ENCODE assay signal across 25 cellular contexts in the genomic region with DNA sequence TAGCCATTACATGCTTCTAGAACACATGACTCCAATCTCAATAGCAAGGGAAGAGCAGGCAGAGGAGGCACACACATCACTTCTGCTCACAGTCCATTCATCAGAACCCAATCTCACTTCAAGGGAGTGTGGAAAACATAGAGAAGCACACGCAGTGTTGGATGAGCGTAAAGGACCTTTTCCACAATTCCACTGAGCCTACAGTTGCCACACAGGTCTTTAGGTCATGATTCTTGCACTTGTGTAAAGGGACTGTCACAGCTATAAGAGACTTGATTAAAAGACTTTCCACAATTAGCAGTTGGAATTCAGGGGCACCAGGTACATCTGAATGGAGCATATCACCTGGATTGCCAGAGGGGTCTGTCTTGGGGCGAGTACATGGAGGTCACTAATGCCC.
"Had no signal": no experiment of that assay in that cellular context is flagged by ENCODE, and none has a peak within 500 bp of the region (broad histone marks: within the 10 kb centered on the region; RNA-seq: fewer than 3 reads in every experiment).

No MANE protein-coding gene starts in this region.

- H3K4me1 ChIP-seq: left lung, lower lobe of right lung, pancreas, prostate gland, sigmoid colon, spleen, uterus had no signal

- H3K4me3 Mint-ChIP-seq: mesothelial cell of epicardium; naive B cell; natural killer cell treated with Interleukin-12 subunit alpha and Interleukin-12 subunit beta and Interleukin-15 and Interleukin-18, amount 100 ng/mL, for 72 hours; stimulated activated effector memory CD8-positive, alpha-beta T cell treated with anti-CD3 and anti-CD28 coated beads, Interleukin-12 subunit alpha, Interleukin-12 subunit beta, amount 100 ng/mL, for 72 hours; stimulated activated naive CD8-positive, alpha-beta T cell treated with anti-CD3 and anti-CD28 coated beads, Interleukin-15, amount 100 ng/mL, for 72 hours; type B pancreatic cell had no signal

- H3K4me1 Mint-ChIP-seq: mesothelial cell of epicardium; stimulated activated effector memory CD8-positive, alpha-beta T cell treated with anti-CD3 and anti-CD28 coated beads, Interleukin-12 subunit alpha, Interleukin-12 subunit beta, amount 100 ng/mL, for 72 hours had no signal

- H3K4me3 ChIP-seq: left lung, lower lobe of right lung, pancreas, prostate gland, sigmoid colon, spleen, tibial nerve, uterus had no signal

- H3K9me3 ChIP-seq: lower lobe of right lung, pancreas, prostate gland, sigmoid colon, tibial nerve, uterus had no signal

- H3K36me3 ChIP-seq: pancreas, prostate gland, sigmoid colon, spleen, tibial nerve, uterus had no signal

- ATAC-seq: left lung; lower lobe of right lung; natural killer cell treated with Interleukin-12 subunit alpha and Interleukin-12 subunit beta and Interleukin-15 and Interleukin-18, amount 100 ng/mL, for 72 hours; right cardiac atrium; stimulated activated effector memory CD8-positive, alpha-beta T cell treated with anti-CD3 and anti-CD28 coated beads, Interleukin-12 subunit alpha, Interleukin-12 subunit beta, amount 100 ng/mL, for 72 hours; stimulated activated naive CD8-positive, alpha-beta T cell treated with anti-CD3 and anti-CD28 coated beads, Interleukin-15, amount 100 ng/mL, for 72 hours had no signal

- H3K36me3 Mint-ChIP-seq: mesothelial cell of epicardium; stimulated activated effector memory CD8-positive, alpha-beta T cell treated with anti-CD3 and anti-CD28 coated beads, Interleukin-12 subunit alpha, Interleukin-12 subunit beta, amount 100 ng/mL, for 72 hours; type B pancreatic cell had no signal

- DNase-seq: islet precursor cell; left lung; lower lobe of right lung; mammary epithelial cell; mesendoderm; naive B cell; nucleus accumbens; pancreas; posterior cingulate gyrus; retina; right cardiac atrium; sigmoid colon; small intestine; spleen; stimulated activated CD4-positive, alpha-beta T cell treated with anti-CD3 and anti-CD28 coated beads, Interleukin-4, amount 100 ng/mL, for 24 hours; stimulated activated naive CD4-positive, alpha-beta T cell treated with Interleukin-2 at 50 U/mL for 16 hours; stimulated activated naive CD8-positive, alpha-beta T cell treated with anti-CD3 and anti-CD28 coated beads, Interleukin-15, amount 100 ng/mL, for 72 hours; substantia nigra; uterus had no signal

- H3K27me3 ChIP-seq: left lung, pancreas, sigmoid colon, spleen, tibial nerve, uterus had no signal

- H3K27me3 Mint-ChIP-seq: naive B cell, type B pancreatic cell had no signal

- H3K9me3 Mint-ChIP-seq: type B pancreatic cell had no signal

- H3K27ac Mint-ChIP-seq: mesothelial cell of epicardium; natural killer cell treated with Interleukin-12 subunit alpha and Interleukin-12 subunit beta and Interleukin-15 and Interleukin-18, amount 100 ng/mL, for 72 hours; stimulated activated effector memory CD8-positive, alpha-beta T cell treated with anti-CD3 and anti-CD28 coated beads, Interleukin-12 subunit alpha, Interleukin-12 subunit beta, amount 100 ng/mL, for 72 hours; type B pancreatic cell had no signal

- H3K27ac ChIP-seq: left lung, lower lobe of right lung, pancreas, prostate gland, sigmoid colon, spleen, tibial nerve, uterus had no signal

- FAIRE-seq: pancreas, small intestine had no signal
